Comparison of ENCODE assay signal across 1 cellular context in the genomic region with DNA sequence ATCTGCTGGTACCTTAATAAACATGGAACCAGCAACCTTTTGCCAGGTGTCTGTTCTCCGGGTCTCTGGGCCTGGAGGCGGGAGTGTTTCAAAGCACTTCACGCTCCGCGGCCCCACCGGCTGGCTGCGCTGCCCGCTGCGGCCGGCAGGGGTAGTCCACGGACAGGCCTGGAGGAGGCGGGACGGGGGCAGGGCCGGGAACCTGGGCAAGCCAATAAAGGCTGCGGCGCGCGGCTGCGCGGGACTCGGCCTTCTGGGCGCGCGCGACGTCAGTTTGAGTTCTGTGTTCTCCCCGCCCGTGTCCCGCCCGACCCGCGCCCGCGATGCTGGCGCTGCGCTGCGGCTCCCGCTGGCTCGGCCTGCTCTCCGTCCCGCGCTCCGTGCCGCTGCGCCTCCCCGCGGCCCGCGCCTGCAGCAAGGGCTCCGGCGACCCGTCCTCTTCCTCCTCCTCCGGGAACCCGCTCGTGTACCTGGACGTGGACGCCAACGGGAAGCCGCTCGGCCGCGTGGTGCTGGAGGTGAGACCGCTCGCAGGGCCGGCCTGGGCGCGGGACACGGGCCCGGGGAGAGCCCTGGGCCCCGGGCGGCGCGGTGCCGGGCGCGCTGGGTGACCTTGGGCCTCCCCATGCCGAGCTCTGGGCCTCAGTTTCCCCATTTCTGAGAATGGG.
TF ChIP-seq lines count a peak whose summit lies in the region.

A gene (plus strand): TSS at position 244 of the 668 bp plus-strand sequence. CDS start 80 bp downstream, at position 324.

TF ChIP-seq in K562, 482 proteins besides CTCF, POLR2A, EP300 and RAD21 (continued from another document and continues in another):
- TF ChIP-seq, protein P1, sequence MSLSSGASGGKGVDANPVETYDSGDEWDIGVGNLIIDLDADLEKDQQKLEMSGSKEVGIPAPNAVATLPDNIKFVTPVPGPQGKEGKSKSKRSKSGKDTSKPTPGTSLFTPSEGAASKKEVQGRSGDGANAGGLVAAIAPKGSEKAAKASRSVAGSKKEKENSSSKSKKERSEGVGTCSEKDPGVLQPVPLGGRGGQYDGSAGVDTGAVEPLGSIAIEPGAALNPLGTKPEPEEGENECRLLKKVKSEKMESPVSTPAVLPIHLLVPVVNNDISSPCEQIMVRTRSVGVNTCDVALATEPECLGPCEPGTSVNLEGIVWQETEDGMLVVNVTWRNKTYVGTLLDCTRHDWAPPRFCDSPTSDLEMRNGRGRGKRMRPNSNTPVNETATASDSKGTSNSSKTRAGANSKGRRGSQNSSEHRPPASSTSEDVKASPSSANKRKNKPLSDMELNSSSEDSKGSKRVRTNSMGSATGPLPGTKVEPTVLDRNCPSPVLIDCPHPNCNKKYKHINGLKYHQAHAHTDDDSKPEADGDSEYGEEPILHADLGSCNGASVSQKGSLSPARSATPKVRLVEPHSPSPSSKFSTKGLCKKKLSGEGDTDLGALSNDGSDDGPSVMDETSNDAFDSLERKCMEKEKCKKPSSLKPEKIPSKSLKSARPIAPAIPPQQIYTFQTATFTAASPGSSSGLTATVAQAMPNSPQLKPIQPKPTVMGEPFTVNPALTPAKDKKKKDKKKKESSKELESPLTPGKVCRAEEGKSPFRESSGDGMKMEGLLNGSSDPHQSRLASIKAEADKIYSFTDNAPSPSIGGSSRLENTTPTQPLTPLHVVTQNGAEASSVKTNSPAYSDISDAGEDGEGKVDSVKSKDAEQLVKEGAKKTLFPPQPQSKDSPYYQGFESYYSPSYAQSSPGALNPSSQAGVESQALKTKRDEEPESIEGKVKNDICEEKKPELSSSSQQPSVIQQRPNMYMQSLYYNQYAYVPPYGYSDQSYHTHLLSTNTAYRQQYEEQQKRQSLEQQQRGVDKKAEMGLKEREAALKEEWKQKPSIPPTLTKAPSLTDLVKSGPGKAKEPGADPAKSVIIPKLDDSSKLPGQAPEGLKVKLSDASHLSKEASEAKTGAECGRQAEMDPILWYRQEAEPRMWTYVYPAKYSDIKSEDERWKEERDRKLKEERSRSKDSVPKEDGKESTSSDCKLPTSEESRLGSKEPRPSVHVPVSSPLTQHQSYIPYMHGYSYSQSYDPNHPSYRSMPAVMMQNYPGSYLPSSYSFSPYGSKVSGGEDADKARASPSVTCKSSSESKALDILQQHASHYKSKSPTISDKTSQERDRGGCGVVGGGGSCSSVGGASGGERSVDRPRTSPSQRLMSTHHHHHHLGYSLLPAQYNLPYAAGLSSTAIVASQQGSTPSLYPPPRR (CRISPR knock-in tag; IDR thresholded peaks at IDR 0.05; ENCODE audit: borderline replicate concordance): peak; percentile 76; the same call in 1 of the 2 replicates
- TF ChIP-seq IRF2 (CRISPR knock-in tag; IDR thresholded peaks at IDR 0.05) (0 out of 2 replicates have a peak, but pooled peaks have one; percentile 4), CREB1 (IDR thresholded peaks at IDR 0.05) (peak; percentile 48), CREB1 (CRISPR knock-in tag; IDR thresholded peaks at IDR 0.05) (0 out of 2 replicates have a peak, but pooled peaks have one; percentile 37), MBD2 (IDR thresholded peaks at IDR 0.05; ENCODE audit: borderline replicate concordance, low read depth) (peak; percentile 57; the same call in 1 of the 2 replicates), ZEB2 (IDR thresholded peaks at IDR 0.05) (no peak), ILK (tag; IDR thresholded peaks at IDR 0.05; ENCODE audit: borderline replicate concordance, low read depth) (no peak), MTA3 (IDR thresholded peaks at IDR 0.05; ENCODE audit: borderline replicate concordance) (peak; percentile 69), HMG20A (CRISPR knock-in tag; conservative IDR thresholded peaks at IDR 0.05) (0 out of 2 replicates have a peak, but pooled peaks have one; percentile 25), GABPA (tag; conservative IDR thresholded peaks at IDR 0.05; ENCODE audit: low read depth) (peak; percentile 57), ZFX (CRISPR knock-in tag; IDR thresholded peaks at IDR 0.05) (no peak), SAFB (IDR thresholded peaks at IDR 0.05; ENCODE audit: borderline replicate concordance, low read depth, low read length) (peak; percentile 60), MAFK (IDR thresholded peaks at IDR 0.05; ENCODE audit: low read length) (0 out of 2 replicates have a peak, but pooled peaks have one; percentile 1), ZNF589 (CRISPR knock-in tag; IDR thresholded peaks at IDR 0.05; ENCODE audit: low read depth) (no peak), HNRNPL (IDR thresholded peaks at IDR 0.05; ENCODE audit: low read depth, low read length) (peak; percentile 76), KLF6 (CRISPR knock-in tag; IDR thresholded peaks at IDR 0.05; ENCODE audit: borderline replicate concordance) (peak; percentile 46; the same call in 1 of the 2 replicates), ATF7 (IDR thresholded peaks at IDR 0.05) (peak; percentile 41; the same call in 1 of the 2 replicates), E2F3 (CRISPR knock-in tag; IDR thresholded peaks at IDR 0.05) (peak; percentile 77), SUPT5H (IDR thresholded peaks at IDR 0.05) (peak; percentile 33), SIN3A (IDR thresholded peaks at IDR 0.05; ENCODE audit: borderline replicate concordance in 2 of 2, control insufficient read depth in 1 of 2, low read depth in 2 of 2, low read length in 2 of 2) (peak; percentile 48 to 55; a peak in 1 of 4 replicates), ZNF586 (CRISPR knock-in tag; conservative IDR thresholded peaks at IDR 0.05) (no peak), CHD1 (IDR thresholded peaks at IDR 0.05; ENCODE audit: low read length) (peak; percentile 76), NFE2L1 (tag; IDR thresholded peaks at IDR 0.05; ENCODE audit: borderline replicate concordance, low read depth) (no peak), ZFP1 (CRISPR knock-in tag; IDR thresholded peaks at IDR 0.05) (peak; percentile 42; the same call in 1 of the 2 replicates), PRPF4 (IDR thresholded peaks at IDR 0.05; ENCODE audit: insufficient read depth, low read depth, low read length, poor library complexity, severe bottlenecking) (peak; percentile 71), ERF (CRISPR knock-in tag; IDR thresholded peaks at IDR 0.05) (no peak; the same call in 1 of the 2 replicates), ZNF75A (CRISPR knock-in tag; IDR thresholded peaks at IDR 0.05) (0 out of 2 replicates have a peak, but pooled peaks have one; percentile 37), XRCC5 (IDR thresholded peaks at IDR 0.05; ENCODE audit: low read depth, low read length) (peak; percentile 91; the same call in 1 of the 2 replicates), POLR2H (tag; IDR thresholded peaks at IDR 0.05; ENCODE audit: low read depth) (peak; percentile 90; the same call in 1 of the 2 replicates), FUS (optimal IDR thresholded peaks at IDR 0.05; ENCODE audit: low read depth, low read length) (peak; percentile 99), CCNT2 (IDR thresholded peaks at IDR 0.05; ENCODE audit: borderline replicate concordance, extremely low read depth, insufficient read length, low read depth, low read length) (peak; percentile 80), ZNF583 (CRISPR knock-in tag; IDR thresholded peaks at IDR 0.05) (no peak), U2AF1 (optimal IDR thresholded peaks at IDR 0.05; ENCODE audit: low read depth, low read length) (peak; percentile 94), NBN (IDR thresholded peaks at IDR 0.05; ENCODE audit: low read depth) (0 out of 2 replicates have a peak, but pooled peaks have one; percentile 5), MEIS2 (IDR thresholded peaks at IDR 0.05; ENCODE audit: partially characterized antibody) (peak; percentile 68), COPS2 (conservative IDR thresholded peaks at IDR 0.05) (no peak), GTF2F1 (IDR thresholded peaks at IDR 0.05; ENCODE audit: low read depth, low read length) (peak; percentile 75; the same call in 1 of the 2 replicates)
- TF ChIP-seq, protein P2, sequence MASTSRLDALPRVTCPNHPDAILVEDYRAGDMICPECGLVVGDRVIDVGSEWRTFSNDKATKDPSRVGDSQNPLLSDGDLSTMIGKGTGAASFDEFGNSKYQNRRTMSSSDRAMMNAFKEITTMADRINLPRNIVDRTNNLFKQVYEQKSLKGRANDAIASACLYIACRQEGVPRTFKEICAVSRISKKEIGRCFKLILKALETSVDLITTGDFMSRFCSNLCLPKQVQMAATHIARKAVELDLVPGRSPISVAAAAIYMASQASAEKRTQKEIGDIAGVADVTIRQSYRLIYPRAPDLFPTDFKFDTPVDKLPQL (IDR thresholded peaks at IDR 0.05; ENCODE audit: extremely low read depth, insufficient read length): peak; percentile 63
- TF ChIP-seq, protein P3, sequence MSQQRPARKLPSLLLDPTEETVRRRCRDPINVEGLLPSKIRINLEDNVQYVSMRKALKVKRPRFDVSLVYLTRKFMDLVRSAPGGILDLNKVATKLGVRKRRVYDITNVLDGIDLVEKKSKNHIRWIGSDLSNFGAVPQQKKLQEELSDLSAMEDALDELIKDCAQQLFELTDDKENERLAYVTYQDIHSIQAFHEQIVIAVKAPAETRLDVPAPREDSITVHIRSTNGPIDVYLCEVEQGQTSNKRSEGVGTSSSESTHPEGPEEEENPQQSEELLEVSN (IDR thresholded peaks at IDR 0.05; ENCODE audit: borderline replicate concordance in 1 of 2, extremely low read depth in 1 of 2, insufficient read depth in 1 of 2, insufficient read length in 1 of 2, low read depth in 1 of 2, low read length in 1 of 2, poor library complexity in 1 of 2, severe bottlenecking in 1 of 2): peak; percentile 90 to 97
- TF ChIP-seq, protein P4, sequence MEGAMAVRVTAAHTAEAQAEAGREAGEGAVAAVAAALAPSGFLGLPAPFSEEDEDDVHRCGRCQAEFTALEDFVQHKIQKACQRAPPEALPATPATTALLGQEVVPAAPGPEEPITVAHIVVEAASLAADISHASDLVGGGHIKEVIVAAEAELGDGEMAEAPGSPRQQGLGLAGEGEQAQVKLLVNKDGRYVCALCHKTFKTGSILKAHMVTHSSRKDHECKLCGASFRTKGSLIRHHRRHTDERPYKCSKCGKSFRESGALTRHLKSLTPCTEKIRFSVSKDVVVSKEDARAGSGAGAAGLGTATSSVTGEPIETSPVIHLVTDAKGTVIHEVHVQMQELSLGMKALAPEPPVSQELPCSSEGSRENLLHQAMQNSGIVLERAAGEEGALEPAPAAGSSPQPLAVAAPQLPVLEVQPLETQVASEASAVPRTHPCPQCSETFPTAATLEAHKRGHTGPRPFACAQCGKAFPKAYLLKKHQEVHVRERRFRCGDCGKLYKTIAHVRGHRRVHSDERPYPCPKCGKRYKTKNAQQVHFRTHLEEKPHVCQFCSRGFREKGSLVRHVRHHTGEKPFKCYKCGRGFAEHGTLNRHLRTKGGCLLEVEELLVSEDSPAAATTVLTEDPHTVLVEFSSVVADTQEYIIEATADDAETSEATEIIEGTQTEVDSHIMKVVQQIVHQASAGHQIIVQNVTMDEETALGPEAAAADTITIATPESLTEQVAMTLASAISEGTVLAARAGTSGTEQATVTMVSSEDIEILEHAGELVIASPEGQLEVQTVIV (CRISPR knock-in tag; IDR thresholded peaks at IDR 0.05; ENCODE audit: borderline replicate concordance): 0 out of 2 replicates have a peak, but pooled peaks have one; percentile 55
- TF ChIP-seq, protein P5, sequence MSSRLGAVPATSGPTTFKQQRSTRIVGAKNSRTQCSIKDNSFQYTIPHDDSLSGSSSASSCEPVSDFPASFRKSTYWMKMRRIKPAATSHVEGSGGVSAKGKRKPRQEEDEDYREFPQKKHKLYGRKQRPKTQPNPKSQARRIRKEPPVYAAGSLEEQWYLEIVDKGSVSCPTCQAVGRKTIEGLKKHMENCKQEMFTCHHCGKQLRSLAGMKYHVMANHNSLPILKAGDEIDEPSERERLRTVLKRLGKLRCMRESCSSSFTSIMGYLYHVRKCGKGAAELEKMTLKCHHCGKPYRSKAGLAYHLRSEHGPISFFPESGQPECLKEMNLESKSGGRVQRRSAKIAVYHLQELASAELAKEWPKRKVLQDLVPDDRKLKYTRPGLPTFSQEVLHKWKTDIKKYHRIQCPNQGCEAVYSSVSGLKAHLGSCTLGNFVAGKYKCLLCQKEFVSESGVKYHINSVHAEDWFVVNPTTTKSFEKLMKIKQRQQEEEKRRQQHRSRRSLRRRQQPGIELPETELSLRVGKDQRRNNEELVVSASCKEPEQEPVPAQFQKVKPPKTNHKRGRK (tag; IDR thresholded peaks at IDR 0.05): no peak
- TF ChIP-seq, protein P6, sequence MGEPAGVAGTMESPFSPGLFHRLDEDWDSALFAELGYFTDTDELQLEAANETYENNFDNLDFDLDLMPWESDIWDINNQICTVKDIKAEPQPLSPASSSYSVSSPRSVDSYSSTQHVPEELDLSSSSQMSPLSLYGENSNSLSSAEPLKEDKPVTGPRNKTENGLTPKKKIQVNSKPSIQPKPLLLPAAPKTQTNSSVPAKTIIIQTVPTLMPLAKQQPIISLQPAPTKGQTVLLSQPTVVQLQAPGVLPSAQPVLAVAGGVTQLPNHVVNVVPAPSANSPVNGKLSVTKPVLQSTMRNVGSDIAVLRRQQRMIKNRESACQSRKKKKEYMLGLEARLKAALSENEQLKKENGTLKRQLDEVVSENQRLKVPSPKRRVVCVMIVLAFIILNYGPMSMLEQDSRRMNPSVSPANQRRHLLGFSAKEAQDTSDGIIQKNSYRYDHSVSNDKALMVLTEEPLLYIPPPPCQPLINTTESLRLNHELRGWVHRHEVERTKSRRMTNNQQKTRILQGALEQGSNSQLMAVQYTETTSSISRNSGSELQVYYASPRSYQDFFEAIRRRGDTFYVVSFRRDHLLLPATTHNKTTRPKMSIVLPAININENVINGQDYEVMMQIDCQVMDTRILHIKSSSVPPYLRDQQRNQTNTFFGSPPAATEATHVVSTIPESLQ (CRISPR knock-in tag; IDR thresholded peaks at IDR 0.05): 0 out of 2 replicates have a peak, but pooled peaks have one; percentile 63
- TF ChIP-seq, protein P7, sequence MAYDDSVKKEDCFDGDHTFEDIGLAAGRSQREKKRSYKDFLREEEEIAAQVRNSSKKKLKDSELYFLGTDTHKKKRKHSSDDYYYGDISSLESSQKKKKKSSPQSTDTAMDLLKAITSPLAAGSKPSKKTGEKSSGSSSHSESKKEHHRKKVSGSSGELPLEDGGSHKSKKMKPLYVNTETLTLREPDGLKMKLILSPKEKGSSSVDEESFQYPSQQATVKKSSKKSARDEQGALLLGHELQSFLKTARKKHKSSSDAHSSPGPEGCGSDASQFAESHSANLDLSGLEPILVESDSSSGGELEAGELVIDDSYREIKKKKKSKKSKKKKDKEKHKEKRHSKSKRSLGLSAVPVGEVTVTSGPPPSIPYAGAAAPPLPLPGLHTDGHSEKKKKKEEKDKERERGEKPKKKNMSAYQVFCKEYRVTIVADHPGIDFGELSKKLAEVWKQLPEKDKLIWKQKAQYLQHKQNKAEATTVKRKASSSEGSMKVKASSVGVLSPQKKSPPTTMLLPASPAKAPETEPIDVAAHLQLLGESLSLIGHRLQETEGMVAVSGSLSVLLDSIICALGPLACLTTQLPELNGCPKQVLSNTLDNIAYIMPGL (CRISPR knock-in tag; IDR thresholded peaks at IDR 0.05): peak; percentile 89
- TF ChIP-seq, protein P8, sequence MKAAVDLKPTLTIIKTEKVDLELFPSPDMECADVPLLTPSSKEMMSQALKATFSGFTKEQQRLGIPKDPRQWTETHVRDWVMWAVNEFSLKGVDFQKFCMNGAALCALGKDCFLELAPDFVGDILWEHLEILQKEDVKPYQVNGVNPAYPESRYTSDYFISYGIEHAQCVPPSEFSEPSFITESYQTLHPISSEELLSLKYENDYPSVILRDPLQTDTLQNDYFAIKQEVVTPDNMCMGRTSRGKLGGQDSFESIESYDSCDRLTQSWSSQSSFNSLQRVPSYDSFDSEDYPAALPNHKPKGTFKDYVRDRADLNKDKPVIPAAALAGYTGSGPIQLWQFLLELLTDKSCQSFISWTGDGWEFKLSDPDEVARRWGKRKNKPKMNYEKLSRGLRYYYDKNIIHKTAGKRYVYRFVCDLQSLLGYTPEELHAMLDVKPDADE (conservative IDR thresholded peaks at IDR 0.05; ENCODE audit: control insufficient read depth, low read depth, low read length): peak; percentile 72
